ENCODE assay signal across 24 cellular contexts in genomic region chr17:66437466-66438026, GRCh38.
A peak's percentile ranks its signal among the peaks of the same experiment; 100 is the strongest.
DNase-seq lines count a peak whose midpoint lies in the region; ATAC-seq, FAIRE-seq and TF ChIP-seq lines count a peak whose summit lies in the region.
"Had no signal": no experiment of that assay in that cellular context is flagged by ENCODE, and none has a peak within 500 bp of the region (broad histone marks: within the 10 kb centered on the region; RNA-seq: fewer than 3 reads in every experiment).

No MANE protein-coding gene starts in this region.

- BruUV-seq in OCI-LY7 (replicated peaks; lab: Mats Ljungman, UMichigan), result no TSS peak

- no peak overlapping the region for H3K4me3 Mint-ChIP-seq in activated CD4-positive, alpha-beta T cell treated with anti-CD3 and anti-CD28 coated beads for 36 hours
- H3K4me3 Mint-ChIP-seq: activated naive CD8-positive, alpha-beta T cell treated with anti-CD3 and anti-CD28 coated beads, Interleukin-2, amount 10 ng/mL, durations not matched to agents 7 days and 5 days; type B pancreatic cell had no signal

- H3K9me3 Mint-ChIP-seq in activated CD4-positive, alpha-beta T cell treated with anti-CD3 and anti-CD28 coated beads for 36 hours (ENCODE audit: low read depth), result peaks cover 8% of the 10 kb centered on the region
- peaks cover 0 to 10% of the 10 kb centered on the region in 2 donors for H3K9me3 Mint-ChIP-seq in activated naive CD4-positive, alpha-beta T cell treated with anti-CD3 and anti-CD28 coated beads, Interleukin-2, amount 50 U/mL, for 72 hours
- H3K9me3 Mint-ChIP-seq: type B pancreatic cell had no signal

- no peaks in the 10 kb centered on the region for H3K79me2 ChIP-seq in OCI-LY7 (ENCODE audit: insufficient read depth, low read depth, low read length)

- H3K27ac ChIP-seq in OCI-LY7 (ENCODE audit: low read depth, low read length, poor library complexity, severe bottlenecking), result no peak overlapping the region
- H3K27ac ChIP-seq: esophagus muscularis mucosa, psoas muscle had no signal

- H3K9me3 ChIP-seq in OCI-LY7 (ENCODE audit: low read length), result no peaks in the 10 kb centered on the region
- H3K9me3 ChIP-seq: BE2C, esophagus muscularis mucosa, psoas muscle had no signal

- peak overlapping the region; percentile 61 for H3K27ac Mint-ChIP-seq in activated CD4-positive, alpha-beta T cell treated with anti-CD3 and anti-CD28 coated beads for 36 hours
- peak overlapping the region; percentile 7 to 87 for H3K27ac Mint-ChIP-seq in activated naive CD4-positive, alpha-beta T cell treated with anti-CD3 and anti-CD28 coated beads, Interleukin-2, amount 50 U/mL, for 72 hours
- H3K27ac Mint-ChIP-seq: activated naive CD8-positive, alpha-beta T cell treated with anti-CD3 and anti-CD28 coated beads, Interleukin-2, amount 10 ng/mL, durations not matched to agents 7 days and 5 days; type B pancreatic cell had no signal

- H3K36me3 ChIP-seq in OCI-LY7 (ENCODE audit: insufficient read depth, low read length), result no peaks in the 10 kb centered on the region
- H3K36me3 ChIP-seq: BE2C, esophagus muscularis mucosa had no signal

- POLR2A ChIA-PET in activated CD4-positive, alpha-beta T cell treated with anti-CD3 and anti-CD28 coated beads for 36 hours (lab: Charles Lee), result no interaction called here
- POLR2A ChIA-PET in OCI-LY7 (lab: Charles Lee), result interaction anchor here (0.9 kb wide), 1 partner anchor 244 kb away, joined by 3 read pairs; no protein-coding TSS in a partner anchor

- no peaks in the 10 kb centered on the region for H4K20me1 ChIP-seq in OCI-LY7 (ENCODE audit: insufficient read depth, low read length)

- peaks cover 16% of the 10 kb centered on the region for H3K36me3 Mint-ChIP-seq in activated CD4-positive, alpha-beta T cell treated with anti-CD3 and anti-CD28 coated beads for 36 hours (ENCODE audit: low read depth)
- H3K36me3 Mint-ChIP-seq in activated naive CD4-positive, alpha-beta T cell treated with anti-CD3 and anti-CD28 coated beads, Interleukin-2, amount 50 U/mL, for 72 hours, result peaks cover 5 to 25% of the 10 kb centered on the region in 2 donors
- H3K36me3 Mint-ChIP-seq: type B pancreatic cell had no signal

- intact Hi-C loops in activated CD4-positive, alpha-beta T cell treated with anti-CD3 and anti-CD28 coated beads for 36 hours (cut with DNase I, micrococcal nuclease), result no loop called here
- intact Hi-C loops in OCI-LY7 (cut with micrococcal nuclease; ENCODE audit: unreplicated experiment), result no loop called here

- H2AFZ ChIP-seq in OCI-LY7 (ENCODE audit: low read length), result no peak overlapping the region

- no peaks in the 10 kb centered on the region for H3K27me3 Mint-ChIP-seq in activated CD4-positive, alpha-beta T cell treated with anti-CD3 and anti-CD28 coated beads for 36 hours
- H3K27me3 Mint-ChIP-seq: activated naive CD8-positive, alpha-beta T cell treated with anti-CD3 and anti-CD28 coated beads, Interleukin-2, amount 10 ng/mL, durations not matched to agents 7 days and 5 days; type B pancreatic cell had no signal

- H3K4me1 Mint-ChIP-seq in activated CD4-positive, alpha-beta T cell treated with anti-CD3 and anti-CD28 coated beads for 36 hours, result peaks cover 32% of the 10 kb centered on the region

- CTCF ChIA-PET in activated CD4-positive, alpha-beta T cell treated with anti-CD3 and anti-CD28 coated beads for 36 hours (lab: Charles Lee), result interaction anchor here (1.2 to 1.4 kb wide), 2 partner anchors 8 to 242 kb away, joined by 3 to 5 read pairs; no protein-coding TSS in a partner anchor
- CTCF ChIA-PET in OCI-LY7 (lab: Charles Lee; ENCODE audit: unreplicated experiment), result no interaction called here

- FAIRE-seq in HTR-8/SVneo (lab: Jason Lieb, UNC), result no peak
- FAIRE-seq: D721Med had no signal

- H3K4me2 ChIP-seq in OCI-LY7 (ENCODE audit: low read length), result peak overlapping the region; percentile 48

- no peak for TF ChIP-seq CTCF in OCI-LY7 (conservative IDR thresholded peaks at IDR 0.05; ENCODE audit: low read length)

- no peak overlapping the region for H3K4me3 ChIP-seq in OCI-LY7 (ENCODE audit: low read depth, low read length, poor library complexity, severe bottlenecking)
- H3K4me3 ChIP-seq: esophagus muscularis mucosa, psoas muscle had no signal

- ATAC-seq in activated CD4-positive, alpha-beta T cell treated with anti-CD3 and anti-CD28 coated beads for 36 hours, result peak; percentile 67
- ATAC-seq in activated naive CD4-positive, alpha-beta T cell treated with anti-CD3 and anti-CD28 coated beads, Interleukin-2, amount 50 U/mL, for 72 hours, result peak; percentile 79 to 83
- ATAC-seq in esophagus mucosa, result no peak
- no peak for ATAC-seq in HG03439 (IDR thresholded peaks at IDR 0.05; ENCODE audit: unreplicated experiment)
- ATAC-seq: psoas muscle had no signal

- DNase-seq in activated CD4-positive, alpha-beta T cell treated with anti-CD3 and anti-CD28 coated beads for 36 hours, result peak; percentile 40
- no peak for DNase-seq in activated CD4-positive, alpha-beta T cell treated with anti-CD3 and anti-CD28 coated beads, Interleukin-2, amount 50 U/mL, for 48 hours
- peak; percentile 15 to 23 for DNase-seq in AML-193 (lab: John Stamatoyannopoulos, UW)
- DNase-seq in OCI-LY7 (ENCODE audit: low spot score), result no peak
- DNase-seq in activated naive CD4-positive, alpha-beta T cell treated with anti-CD3 and anti-CD28 coated beads, Interleukin-2, amount 50 U/mL, for 72 hours (ENCODE audit: low spot score in 2 of 2), result no peak
- no peak for DNase-seq in HTR-8/SVneo (ENCODE audit: insufficient read length, low spot score)
- DNase-seq: 8988T; activated CD4-positive, CD25-positive, alpha-beta regulatory T cell treated with anti-CD3 and anti-CD28 coated beads, Interleukin-2, amount 50 U/mL, for 72 hours; activated CD8-positive, alpha-beta memory T cell treated with anti-CD3 and anti-CD28 coated beads, Interleukin-2, amount 50 U/mL, for 4 hours; activated naive CD8-positive, alpha-beta T cell treated with anti-CD3 and anti-CD28 coated beads, Interleukin-2, amount 10 ng/mL, durations not matched to agents 7 days and 5 days; BE2C; effector memory CD4-positive, alpha-beta T cell; KBM-7; mammary epithelial cell; NCI-H1694; NCI-H774; psoas muscle; Right ventricle myocardium superior; SW 1271 had no signal

- H3K9me2 ChIP-seq in OCI-LY7 (ENCODE audit: insufficient read depth, low read length), result no peaks in the 10 kb centered on the region

- H3K4me1 ChIP-seq in OCI-LY7 (ENCODE audit: insufficient read depth, low read length, poor library complexity, severe bottlenecking), result peaks cover 51% of the 10 kb centered on the region

Comparison
In these comparisons a context has a peak if more than half of its experiments do, and no peak if none do; other contexts are left out.
1. DNase-seq: peak in activated CD4-positive, alpha-beta T cell treated with anti-CD3 and anti-CD28 coated beads for 36 hours (single experiment) and AML-193 (2 of 2); none in activated CD4-positive, alpha-beta T cell treated with anti-CD3 and anti-CD28 coated beads, Interleukin-2, amount 50 U/mL, for 48 hours (0 of 2), OCI-LY7 (single experiment), activated naive CD4-positive, alpha-beta T cell treated with anti-CD3 and anti-CD28 coated beads, Interleukin-2, amount 50 U/mL, for 72 hours (0 of 2) and HTR-8/SVneo (single experiment).
2. ATAC-seq: peak in activated CD4-positive, alpha-beta T cell treated with anti-CD3 and anti-CD28 coated beads for 36 hours (single experiment) and activated naive CD4-positive, alpha-beta T cell treated with anti-CD3 and anti-CD28 coated beads, Interleukin-2, amount 50 U/mL, for 72 hours (2 of 2); none in esophagus mucosa (single experiment) and HG03439 (single experiment).